1 cellular context compared by ENCODE assay signal in genomic region chr2:32805104-32806095, GRCh38.
TF ChIP-seq lines count a peak whose summit lies in the region.

No MANE protein-coding gene starts in this region.

TF ChIP-seq in HepG2, 621 proteins besides CTCF, POLR2A, EP300 and RAD21 (continued from another document):
- TF ChIP-seq ZNF503 (CRISPR knock-in tag; IDR thresholded peaks at IDR 0.05) = peak; percentile 75; the same call in 1 of the 2 replicates
- no peak for TF ChIP-seq POLR2AphosphoS2 (IDR thresholded peaks at IDR 0.05; ENCODE audit: low read depth, low read length)
- TF ChIP-seq HNRNPH1 (optimal IDR thresholded peaks at IDR 0.05; ENCODE audit: low read depth, low read length) = no peak
- no peak for TF ChIP-seq HNF4G (IDR thresholded peaks at IDR 0.05; ENCODE audit: borderline replicate concordance, low read depth, low read length)
- no peak for TF ChIP-seq HNF4G (CRISPR knock-in tag; IDR thresholded peaks at IDR 0.05; ENCODE audit: borderline replicate concordance, low read depth)
- TF ChIP-seq ZFP36 (IDR thresholded peaks at IDR 0.05; ENCODE audit: borderline replicate concordance, low read depth, low read length, partially characterized antibody) = no peak
- TF ChIP-seq EEA1 (CRISPR knock-in tag; IDR thresholded peaks at IDR 0.05; ENCODE audit: borderline replicate concordance) = no peak
- TF ChIP-seq ZNF232 (CRISPR knock-in tag; IDR thresholded peaks at IDR 0.05; ENCODE audit: borderline replicate concordance) = no peak
- 0 out of 2 replicates have a peak, but pooled peaks have one; percentile 17 for TF ChIP-seq CBX5 (CRISPR knock-in tag; IDR thresholded peaks at IDR 0.05; ENCODE audit: borderline replicate concordance)
- TF ChIP-seq RORA (CRISPR knock-in tag; IDR thresholded peaks at IDR 0.05) = no peak
- TF ChIP-seq TCF7L2 (IDR thresholded peaks at IDR 0.05; ENCODE audit: low read depth, low read length) = no peak
- peak; percentile 60; the same call in 1 of the 2 replicates for TF ChIP-seq RCOR2 (CRISPR knock-in tag; IDR thresholded peaks at IDR 0.05)
- TF ChIP-seq PHF5A (CRISPR knock-in tag; IDR thresholded peaks at IDR 0.05; ENCODE audit: low read depth, unreplicated experiment) = no peak
- TF ChIP-seq FOXC1 (CRISPR knock-in tag; IDR thresholded peaks at IDR 0.05; ENCODE audit: borderline replicate concordance) = no peak
- no peak for TF ChIP-seq MIER2 (CRISPR knock-in tag; IDR thresholded peaks at IDR 0.05)
- TF ChIP-seq HMGXB4 (CRISPR knock-in tag; IDR thresholded peaks at IDR 0.05; ENCODE audit: borderline replicate concordance in 1 of 2, low read depth in 1 of 2) = no peak
- no peak for TF ChIP-seq TMF1 (CRISPR knock-in tag; IDR thresholded peaks at IDR 0.05; ENCODE audit: low read depth)
- peak; percentile 66 for TF ChIP-seq RARA (CRISPR knock-in tag; IDR thresholded peaks at IDR 0.05)
- peak; percentile 51; the same call in 1 of the 2 replicates for TF ChIP-seq HDAC2 (CRISPR knock-in tag; IDR thresholded peaks at IDR 0.05)
- no peak for TF ChIP-seq ZBTB3 (CRISPR knock-in tag; IDR thresholded peaks at IDR 0.05; ENCODE audit: borderline replicate concordance, low read depth)
- no peak for TF ChIP-seq FOXK2 (IDR thresholded peaks at IDR 0.05)
- TF ChIP-seq ZNF746 (CRISPR knock-in tag; IDR thresholded peaks at IDR 0.05) = no peak
- TF ChIP-seq DDIT3 (CRISPR knock-in tag; IDR thresholded peaks at IDR 0.05) = no peak
